8 cellular contexts compared by ENCODE assay signal in the genomic region with DNA sequence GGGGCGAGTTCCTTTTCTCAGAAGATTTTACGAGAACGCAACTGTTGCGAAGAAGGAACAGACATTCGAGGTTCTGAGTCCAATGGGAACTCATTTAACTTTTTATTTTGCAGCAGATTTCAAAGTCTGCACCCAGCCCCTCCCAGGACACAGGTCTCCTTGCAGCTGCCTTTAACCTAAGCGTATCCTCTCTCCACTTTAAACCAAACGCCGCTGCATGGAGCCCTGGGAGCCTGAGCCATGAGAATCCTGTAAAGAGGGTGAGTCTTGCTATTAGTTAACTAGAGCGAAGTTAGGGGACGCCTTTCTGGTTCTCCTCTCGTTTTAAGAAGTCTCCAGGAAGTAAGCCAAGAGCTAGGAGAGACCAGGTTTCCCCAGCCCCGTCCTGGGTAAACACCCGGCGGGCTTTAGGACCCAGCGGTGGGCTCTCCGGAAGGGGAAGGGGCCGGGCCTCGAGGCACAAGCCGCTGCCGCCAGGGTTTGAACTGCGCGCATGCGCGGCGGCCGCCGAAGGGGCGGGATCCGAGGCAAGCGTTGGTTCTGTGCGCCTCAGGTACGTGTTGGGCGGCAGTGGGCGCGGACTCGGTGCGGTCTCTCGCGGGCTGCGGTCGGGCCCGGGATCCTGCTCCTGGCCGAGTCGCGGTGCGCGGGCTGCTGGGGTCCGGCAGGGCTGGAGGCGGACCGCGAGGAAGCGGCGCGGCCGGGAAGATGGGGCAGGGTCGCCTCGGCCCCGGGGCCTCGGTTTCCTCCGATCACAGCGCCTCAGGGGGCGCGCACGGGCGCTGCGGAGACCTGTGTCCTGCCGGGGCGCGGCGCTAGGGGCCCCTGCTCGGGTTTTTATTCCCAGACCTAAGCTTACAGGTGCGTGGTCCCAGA. TPM values are rescaled to one million over a fixed set of nuclear protein-coding genes. Genes with fewer than 3 reads are reported as not detected.
DNase-seq lines count a peak whose midpoint lies in the region; ATAC-seq and TF ChIP-seq lines count a peak whose summit lies in the region.

Gene TDP1 (plus strand): TSS at position 510 of the 876 bp plus-strand sequence. CDS start 7,188 bp downstream, outside the sequence.

- H3K4me3 Mint-ChIP-seq in activated CD4-positive, alpha-beta T cell treated with anti-CD3 and anti-CD28 coated beads for 36 hours = peak within 1 kb of the TSS; percentile 94

- POLR2A ChIA-PET in activated CD4-positive, alpha-beta T cell treated with anti-CD3 and anti-CD28 coated beads for 36 hours (lab: Charles Lee) = interaction anchor here (0.5 to 1.0 kb wide), 6 partner anchors 49 to 1131 kb away, joined by 3 to 8 read pairs (median 3); partner anchors contain the start of gene TTC8

- H3K27ac Mint-ChIP-seq in activated CD4-positive, alpha-beta T cell treated with anti-CD3 and anti-CD28 coated beads for 36 hours = peak within 1 kb of the TSS; percentile 96

- peaks cover 45% of the 10 kb centered on the region for H3K4me1 Mint-ChIP-seq in activated CD4-positive, alpha-beta T cell treated with anti-CD3 and anti-CD28 coated beads for 36 hours

- intact Hi-C loops in activated CD4-positive, alpha-beta T cell treated with anti-CD3 and anti-CD28 coated beads for 36 hours (cut with DNase I, micrococcal nuclease) = loop anchor here (1.0 to 10.0 kb wide), 18 partner anchors 107 to 1948 kb away; partner anchors contain the start of genes PSMC1 (in 2 of the 2), EML5 (in 1 of the 2), FOXN3 (in 1 of the 2) and GPR65 (in 1 of the 2)

- CTCF ChIA-PET in activated CD4-positive, alpha-beta T cell treated with anti-CD3 and anti-CD28 coated beads for 36 hours (lab: Charles Lee) = interaction anchor here (1.3 to 8.5 kb wide), 4 partner anchors 16 to 303 kb away, joined by 3 to 53 read pairs (median 18); no protein-coding TSS in a partner anchor

- ATAC-seq in HG03439 (IDR thresholded peaks at IDR 0.05; ENCODE audit: unreplicated experiment) = peak; percentile 69
- peak; percentile 50 for ATAC-seq in activated CD4-positive, alpha-beta T cell treated with anti-CD3 and anti-CD28 coated beads for 36 hours

- peaks cover 3% of the 10 kb centered on the region for H3K9me3 Mint-ChIP-seq in activated CD4-positive, alpha-beta T cell treated with anti-CD3 and anti-CD28 coated beads for 36 hours (ENCODE audit: low read depth)

- TF ChIP-seq POLR2A in GM19193 (IDR thresholded peaks at IDR 0.05; ENCODE audit: extremely low read depth, insufficient read depth, insufficient read length) = peak; percentile 85

- H3K27me3 Mint-ChIP-seq in activated CD4-positive, alpha-beta T cell treated with anti-CD3 and anti-CD28 coated beads for 36 hours = no peaks in the 10 kb centered on the region

- DNase-seq in Ammon's horn (ENCODE audit: low spot score) (peak; percentile 95), NCI-H510A treated with DMSO at 0.1 percent for 48 hours (lab: John Stamatoyannopoulos, UW) (peak; percentile 90), choroid plexus epithelial cell (ENCODE audit: low read depth) (peak; percentile 98), kidney tubule cell (ENCODE audit: low spot score) (peak; percentile 97)
- DNase-seq in activated CD4-positive, alpha-beta T cell treated with anti-CD3 and anti-CD28 coated beads for 36 hours = peak; percentile 98
- DNase-seq in stimulated activated CD4-positive, alpha-beta T cell treated with anti-CD3 and anti-CD28 coated beads, Interleukin-1b, Interleukin-23, amount 100 ng/mL, for 24 hours (ENCODE audit: low read depth in 4 of 4, low spot score in 1 of 4) = peak; percentile 90 to 96 (median 92)

- H3K4me3 ChIP-seq in choroid plexus epithelial cell (ENCODE audit: low read depth, low read length) = peak within 1 kb of the TSS; percentile 71

- H3K36me3 Mint-ChIP-seq in activated CD4-positive, alpha-beta T cell treated with anti-CD3 and anti-CD28 coated beads for 36 hours (ENCODE audit: low read depth) = peaks cover 33% of the 10 kb centered on the region

- TF ChIP-seq CTCF in choroid plexus epithelial cell (conservative IDR thresholded peaks at IDR 0.05; ENCODE audit: low read depth, low read length) = no peak

RNA-seq across cellular contexts. Expression of gene TDP1, which starts in this region (rescaled TPM):
- 100 to 1,000 TPM; 101 to 108 TPM for total RNA-seq in activated CD4-positive, alpha-beta T cell treated with anti-CD3 and anti-CD28 coated beads for 36 hours

Comparison
In these comparisons a context has a peak if more than half of its experiments do, and no peak if none do; other contexts are left out.
1. Peak in every context shown above with its lines: DNase-seq, ATAC-seq and H3K4me3 ChIP-seq.